In genomic region chr1:226736001-226736907, GRCh38 we compare ENCODE assay signal across 9 cellular contexts. TPM values are rescaled to one million over a fixed set of nuclear protein-coding genes. Genes with fewer than 3 reads are reported as not detected.
A peak's percentile ranks its signal among the peaks of the same experiment; 100 is the strongest.
DNase-seq lines count a peak whose midpoint lies in the region; TF ChIP-seq lines count a peak whose summit lies in the region.
"Had no signal": no experiment of that assay in that cellular context is flagged by ENCODE, and none has a peak within 500 bp of the region (broad histone marks: within the 10 kb centered on the region; RNA-seq: fewer than 3 reads in every experiment).

No MANE protein-coding gene starts in this region.

- DNase-seq in stimulated activated CD4-positive, alpha-beta T cell treated with anti-CD3 and anti-CD28 coated beads, Interleukin-15, amount 100 ng/mL, for 24 hours, result peak; percentile 45
- no peak for DNase-seq in stimulated activated CD4-positive, alpha-beta T cell treated with anti-CD3 and anti-CD28 coated beads, Interleukin-2, amount 100 ng/mL, for 48 hours
- DNase-seq in uterus (peak; percentile 67 to 70), GF-D8 (lab: John Stamatoyannopoulos, UW) (no peak), NCI-H82 (lab: John Stamatoyannopoulos, UW) (no peak)
- no peak for DNase-seq in effector CD8-positive, alpha-beta T cell (lab: John Stamatoyannopoulos, UW)

- H3K9me3 ChIP-seq in duodenal mucosa (ENCODE audit: control insufficient read depth in 1 of 2, low read length in 2 of 2), result no peaks in the 10 kb centered on the region
- H3K9me3 ChIP-seq in muscle layer of colon (ENCODE audit: low read length), result no peaks in the 10 kb centered on the region
- no peaks in the 10 kb centered on the region for H3K9me3 ChIP-seq in uterus
- H3K9me3 ChIP-seq: pancreas had no signal

- H3K27ac ChIP-seq in duodenal mucosa (ENCODE audit: low read depth, low read length) (no peak overlapping the region), muscle layer of colon (ENCODE audit: low read depth, low read length) (peak overlapping the region; percentile 98), uterus (peak overlapping the region; percentile 97 to 98)

- H3K9ac ChIP-seq in duodenal mucosa (ENCODE audit: low read depth in 1 of 2, low read length in 2 of 2) (peak overlapping the region; percentile 33 to 84), muscle layer of colon (ENCODE audit: low read length) (peak overlapping the region; percentile 53)

- intact Hi-C loops in uterus (cut with DNase I; ENCODE audit: low total_unique reads), result loop anchor here (5.0 kb wide), 1 partner anchor 94 kb away; no protein-coding TSS in a partner anchor

- peaks cover 3 to 18% of the 10 kb centered on the region in 2 donors for H3K36me3 ChIP-seq in duodenal mucosa (ENCODE audit: control insufficient read depth in 1 of 2, insufficient read depth in 2 of 2, low read length in 2 of 2)
- H3K36me3 ChIP-seq in muscle layer of colon (ENCODE audit: insufficient read depth, low read length), result peaks cover 26% of the 10 kb centered on the region
- H3K36me3 ChIP-seq in uterus, result no peaks in the 10 kb centered on the region
- H3K36me3 ChIP-seq: pancreas had no signal

- TF ChIP-seq CTCF in uterus (IDR thresholded peaks at IDR 0.05), result no peak

- H3K4me3 ChIP-seq in duodenal mucosa (ENCODE audit: low read depth in 1 of 2, low read length in 2 of 2) (peak overlapping the region; percentile 84 to 88), muscle layer of colon (ENCODE audit: low read depth in 1 of 2, low read length in 2 of 2) (peak overlapping the region; percentile 61 to 92), uterus (peak overlapping the region; percentile 83 to 87)

- peak in 1 of 2 donors; percentile 26 for TF ChIP-seq POLR2A in uterus (IDR thresholded peaks at IDR 0.05)

- H3K27me3 ChIP-seq in duodenal mucosa (ENCODE audit: control insufficient read depth in 1 of 2, insufficient read depth in 2 of 2, low read length in 2 of 2) (no peaks in the 10 kb centered on the region), muscle layer of colon (ENCODE audit: control insufficient read depth in 1 of 2, insufficient read depth in 2 of 2, low read length in 2 of 2) (no peaks in the 10 kb centered on the region), uterus (no peaks in the 10 kb centered on the region)
- H3K27me3 ChIP-seq: pancreas had no signal

- H3K4me1 ChIP-seq in duodenal mucosa (ENCODE audit: control insufficient read depth in 1 of 2, insufficient read depth in 2 of 2, low read length in 2 of 2) (peaks cover 43 to 47% of the 10 kb centered on the region in 2 donors), muscle layer of colon (ENCODE audit: insufficient read depth, low read length) (peaks cover 59% of the 10 kb centered on the region), uterus (peaks cover 4 to 11% of the 10 kb centered on the region in 2 donors)

RNA-seq across cellular contexts. Expression of gene ITPKB, which starts 2.8 kb away (rescaled TPM):
- total RNA-seq in uterus, result 100 to 1,000 TPM in 1 of 4 donors, 10 to 100 TPM in 3; 29.7 to 117 (median 44.9) TPM

Comparison
In these comparisons a context has a peak if more than half of its experiments do, and no peak if none do; other contexts are left out.
1. DNase-seq: peak in stimulated activated CD4-positive, alpha-beta T cell treated with anti-CD3 and anti-CD28 coated beads, Interleukin-15, amount 100 ng/mL, for 24 hours (single experiment) and uterus (2 of 2); none in stimulated activated CD4-positive, alpha-beta T cell treated with anti-CD3 and anti-CD28 coated beads, Interleukin-2, amount 100 ng/mL, for 48 hours (0 of 2), GF-D8 (single experiment), effector CD8-positive, alpha-beta T cell (single experiment) and NCI-H82 (single experiment).
2. Peak in every context shown above with its lines, with median percentiles within 50 percentile points of each other: H3K4me3 ChIP-seq.